10 cellular contexts compared by ENCODE assay signal in genomic region chr19:2587001-2587719, GRCh38.
DNase-seq lines count a peak whose midpoint lies in the region; ATAC-seq and TF ChIP-seq lines count a peak whose summit lies in the region.
"Had no signal": no experiment of that assay in that cellular context is flagged by ENCODE, and none has a peak within 500 bp of the region (broad histone marks: within the 10 kb centered on the region; RNA-seq: fewer than 3 reads in every experiment).

No MANE protein-coding gene starts in this region.

- no peaks in the 10 kb centered on the region for H3K79me2 ChIP-seq in smooth muscle cell (ENCODE audit: low read depth)

- H3K4me1 ChIP-seq in smooth muscle cell (ENCODE audit: low read depth) = peaks cover 8% of the 10 kb centered on the region

- H2AFZ ChIP-seq in smooth muscle cell (ENCODE audit: low read depth) = peak overlapping the region; percentile 54

- TF ChIP-seq CTCF in astrocyte of the spinal cord (IDR thresholded peaks at IDR 0.05; ENCODE audit: low read depth, low read length) = no peak
- TF ChIP-seq CTCF in smooth muscle cell (IDR thresholded peaks at IDR 0.05; ENCODE audit: borderline replicate concordance, insufficient read depth, poor library complexity, severe bottlenecking) = no peak

- H3K4me2 ChIP-seq in smooth muscle cell = no peak overlapping the region

- H4K20me1 ChIP-seq in smooth muscle cell (ENCODE audit: low read depth) = no peaks in the 10 kb centered on the region

- WGBS in smooth muscle cell (ENCODE audit: low lambda C conversion rate) = 58% methylated on average over 32 of the region's 32 CpGs

- in situ Hi-C loops in astrocyte of the spinal cord (cut with HindIII; ENCODE audit: low sequenced_read_pairs) = no loop called here

- no peak for ATAC-seq in HG03432 (IDR thresholded peaks at IDR 0.05; ENCODE audit: unreplicated experiment)
- ATAC-seq in HG03159 (IDR thresholded peaks at IDR 0.05; ENCODE audit: unreplicated experiment) = no peak
- ATAC-seq in left lobe of liver = no peak

- H3F3A ChIP-seq in smooth muscle cell (ENCODE audit: low read depth) = no peaks in the 10 kb centered on the region

- DNase-seq in ELF-1 (ENCODE audit: low read depth, low spot score) (peak; percentile 72), astrocyte of the spinal cord (ENCODE audit: low read depth, low spot score) (peak; percentile 39), smooth muscle cell (lab: John Stamatoyannopoulos, UW; ENCODE audit: unreplicated experiment) (no peak), NCI-H774 (lab: John Stamatoyannopoulos, UW) (no peak), left lobe of liver (ENCODE audit: low spot score) (no peak)
- DNase-seq: GDM1, NCI-H345 had no signal

- no peak overlapping the region for H3K4me3 ChIP-seq in astrocyte of the spinal cord (ENCODE audit: low read depth, low read length)
- H3K4me3 ChIP-seq in smooth muscle cell = no peak overlapping the region

- no peaks in the 10 kb centered on the region for H3K36me3 ChIP-seq in smooth muscle cell (ENCODE audit: low read depth)

- H3K27ac ChIP-seq in layer of hippocampus (ENCODE audit: low read depth, low read length) = peak overlapping the region; percentile 59
- no peak overlapping the region for H3K27ac ChIP-seq in smooth muscle cell (ENCODE audit: low read depth)

- H3K9ac ChIP-seq in smooth muscle cell (ENCODE audit: low read depth) = no peak overlapping the region

- H3K9me3 ChIP-seq in smooth muscle cell (replicated peaks; ENCODE audit: low read depth) = peaks cover 8% of the 10 kb centered on the region

- no peaks in the 10 kb centered on the region for H3K27me3 ChIP-seq in layer of hippocampus (ENCODE audit: control insufficient read depth, insufficient read depth, low read length)
- H3K27me3 ChIP-seq in smooth muscle cell (ENCODE audit: low read depth) = no peaks in the 10 kb centered on the region

Comparison
In these comparisons a context has a peak if more than half of its experiments do, and no peak if none do; other contexts are left out.
1. DNase-seq: peak in ELF-1 (single experiment) and astrocyte of the spinal cord (single experiment); none in smooth muscle cell (single experiment), NCI-H774 (single experiment) and left lobe of liver (single experiment).